14 cellular contexts compared by ENCODE assay signal in genomic region chr16:21631952-21632575, GRCh38. TPM values are rescaled to one million over a fixed set of nuclear protein-coding genes. Genes with fewer than 3 reads are reported as not detected.
DNase-seq lines count a peak whose midpoint lies in the region; ATAC-seq, FAIRE-seq and TF ChIP-seq lines count a peak whose summit lies in the region.
"Not testable (repeated sequence)": the region's sequence is repeated elsewhere in the genome, so short reads cannot be mapped to it uniquely, and the experiment has no call there.
"Had no signal": no experiment of that assay in that cellular context is flagged by ENCODE, and none has a peak within 500 bp of the region (broad histone marks: within the 10 kb centered on the region; RNA-seq: fewer than 3 reads in every experiment).

No MANE protein-coding gene starts in this region.

- not testable (repeated sequence) for H3K79me2 ChIP-seq in HepG2 (ENCODE audit: insufficient read depth, low read length)

- TF ChIP-seq CTCF in CD4-positive, alpha-beta T cell (IDR thresholded peaks at IDR 0.05); activated CD8-positive, alpha-beta T cell treated with anti-CD3 and anti-CD28 coated beads for 36 hours (IDR thresholded peaks at IDR 0.05); choroid plexus epithelial cell (conservative IDR thresholded peaks at IDR 0.05; ENCODE audit: low read depth, low read length); HepG2 (CRISPR knock-in tag; IDR thresholded peaks at IDR 0.05): not testable (repeated sequence)

- peaks cover 43% of the 10 kb centered on the region for H3K4me1 ChIP-seq in HepG2 (ENCODE audit: insufficient read depth, low read length)

- not testable (repeated sequence) for TF ChIP-seq POLR2A in HepG2 (IDR thresholded peaks at IDR 0.05; ENCODE audit: insufficient read depth in 1 of 2, low read depth in 2 of 2, low read length in 2 of 2)

- not testable (repeated sequence) for BruUV-seq in HepG2 (replicated peaks; lab: Mats Ljungman, UMichigan)

- intact Hi-C loops in CD4-positive, alpha-beta T cell (cut with DNase I, micrococcal nuclease); activated CD8-positive, alpha-beta T cell treated with anti-CD3 and anti-CD28 coated beads for 36 hours (cut with micrococcal nuclease); HepG2 (cut with micrococcal nuclease; ENCODE audit: unreplicated experiment): not testable (repeated sequence)

- not testable (repeated sequence) for H2AFZ ChIP-seq in HepG2 (ENCODE audit: low read length)

- not testable (repeated sequence) for H3K9ac ChIP-seq in HepG2 (ENCODE audit: insufficient read depth, low read depth, low read length)

- H3K27ac Mint-ChIP-seq in CD4-positive, alpha-beta T cell, result peak overlapping the region; percentile 13
- H3K27ac Mint-ChIP-seq in activated CD8-positive, alpha-beta T cell treated with anti-CD3 and anti-CD28 coated beads for 36 hours, result peak overlapping the region; percentile 71
- H3K27ac Mint-ChIP-seq in activated naive CD8-positive, alpha-beta T cell, result peak overlapping the region; percentile 72

- CTCF ChIA-PET in CD4-positive, alpha-beta T cell (lab: Charles Lee), result interaction anchor here (1.4 kb wide), 1 partner anchor 9 kb away, joined by 3 read pairs; no protein-coding TSS in a partner anchor
- CTCF ChIA-PET in activated CD8-positive, alpha-beta T cell treated with anti-CD3 and anti-CD28 coated beads for 36 hours (lab: Charles Lee), result interaction anchor here (1.4 kb wide), 1 partner anchor 48 kb away, joined by 3 read pairs; no protein-coding TSS in a partner anchor
- CTCF ChIA-PET in HepG2 (lab: Yijun Ruan, JAX; ENCODE audit: low intra/inter-chr PET ratio, low total read pairs), result not testable (repeated sequence)

- H3K4me2 ChIP-seq in HepG2 (ENCODE audit: low read depth, low read length), result not testable (repeated sequence)

- not testable (repeated sequence) for TF ChIP-seq EP300 in HepG2 (IDR thresholded peaks at IDR 0.05; ENCODE audit: low read depth in 2 of 2, low read length in 2 of 2); HepG2 (CRISPR knock-in tag; IDR thresholded peaks at IDR 0.05; ENCODE audit: borderline replicate concordance)

- not testable (repeated sequence) for H3K27me3 ChIP-seq in CD4-positive, alpha-beta T cell (ENCODE audit: control insufficient read depth, insufficient read depth, low read length); HepG2 (ENCODE audit: control insufficient read depth in 1 of 2, insufficient read depth in 2 of 2, low read length in 2 of 2)

- H3K4me3 ChIP-seq in choroid plexus epithelial cell (ENCODE audit: low read depth, low read length); HepG2 (replicated peaks in 1 of 3; ENCODE audit: insufficient read depth in 1 of 3, low read depth in 2 of 3, low read length in 3 of 3); skin epidermis: not testable (repeated sequence)

- TF ChIP-seq RAD21 in HepG2 (CRISPR knock-in tag; IDR thresholded peaks at IDR 0.05), result not testable (repeated sequence)

- H3K27ac ChIP-seq in CD4-positive, alpha-beta T cell (ENCODE audit: low read depth, low read length); HepG2 (ENCODE audit: extremely low read length, insufficient read depth, low read length): not testable (repeated sequence)
- H3K27ac ChIP-seq in skin epidermis, result peak overlapping the region in 14 of 21 experiments; percentile 4 to 81 (median 56)

- 68% methylated on average over 5 of the region's 5 CpGs for WGBS in HepG2 (ENCODE audit: low lambda C conversion rate)

- H3K4me1 Mint-ChIP-seq in CD4-positive, alpha-beta T cell (ENCODE audit: low read depth), result not testable (repeated sequence)
- H3K4me1 Mint-ChIP-seq in activated CD8-positive, alpha-beta T cell treated with anti-CD3 and anti-CD28 coated beads for 36 hours (ENCODE audit: low read depth), result peaks cover 36% of the 10 kb centered on the region
- peaks cover 14% of the 10 kb centered on the region for H3K4me1 Mint-ChIP-seq in activated naive CD8-positive, alpha-beta T cell (ENCODE audit: low read depth)

- peaks cover 7 to 14% of the 10 kb centered on the region in 2 experiments; a peak in 4 of 5 replicates for H3K36me3 ChIP-seq in HepG2 (replicated peaks in 1 of 2; ENCODE audit: control insufficient read depth in 1 of 2, insufficient read depth in 2 of 2, low read length in 2 of 2)

- FAIRE-seq in HepG2 (lab: Jason Lieb, UNC), result not testable (repeated sequence)

- ATAC-seq in CD4-positive, alpha-beta T cell (ENCODE audit: poor library complexity); activated CD8-positive, alpha-beta T cell treated with anti-CD3 and anti-CD28 coated beads for 36 hours; HepG2: not testable (repeated sequence)

- H3K4me3 Mint-ChIP-seq in CD4-positive, alpha-beta T cell; activated CD8-positive, alpha-beta T cell treated with anti-CD3 and anti-CD28 coated beads for 36 hours; activated naive CD8-positive, alpha-beta T cell: not testable (repeated sequence)

- H3K9me3 Mint-ChIP-seq in CD4-positive, alpha-beta T cell; activated CD8-positive, alpha-beta T cell treated with anti-CD3 and anti-CD28 coated beads for 36 hours; activated naive CD8-positive, alpha-beta T cell (ENCODE audit: low read depth): not testable (repeated sequence)

- not testable (repeated sequence) for H3K27me3 Mint-ChIP-seq in CD4-positive, alpha-beta T cell; activated CD8-positive, alpha-beta T cell treated with anti-CD3 and anti-CD28 coated beads for 36 hours; activated naive CD8-positive, alpha-beta T cell

- peaks cover 77% of the 10 kb centered on the region for H3K36me3 Mint-ChIP-seq in CD4-positive, alpha-beta T cell (ENCODE audit: low read depth)
- peaks cover 41% of the 10 kb centered on the region for H3K36me3 Mint-ChIP-seq in activated CD8-positive, alpha-beta T cell treated with anti-CD3 and anti-CD28 coated beads for 36 hours (ENCODE audit: low read depth)
- not testable (repeated sequence) for H3K36me3 Mint-ChIP-seq in activated naive CD8-positive, alpha-beta T cell

- in situ Hi-C loops in HepG2 (cut with HindIII; ENCODE audit: extremely low pct_ligation_motif_present, low pct_unique_long_range_greater_than_20kb), result not testable (repeated sequence)

- not testable (repeated sequence) for DNase-seq in CD4-positive, alpha-beta T cell; activated CD8-positive, alpha-beta T cell treated with anti-CD3 and anti-CD28 coated beads for 36 hours; HepG2 (ENCODE audit: low spot score)
- DNase-seq in NOMO-1 (lab: John Stamatoyannopoulos, UW; ENCODE audit: unreplicated experiment in 2 of 2) (peak; percentile 14 to 37), choroid plexus epithelial cell (ENCODE audit: low read depth) (peak; percentile 20)

- not testable (repeated sequence) for H4K20me1 ChIP-seq in HepG2 (ENCODE audit: insufficient read depth, low read length)

- POLR2A ChIA-PET in CD4-positive, alpha-beta T cell (lab: Charles Lee), result interaction anchor here (0.6 kb wide), 1 partner anchor 42 kb away, joined by 3 read pairs; no protein-coding TSS in a partner anchor
- POLR2A ChIA-PET in activated CD8-positive, alpha-beta T cell treated with anti-CD3 and anti-CD28 coated beads for 36 hours (lab: Charles Lee); HepG2 (lab: Yijun Ruan, JAX): not testable (repeated sequence)

- not testable (repeated sequence) for H3K9me3 ChIP-seq in CD4-positive, alpha-beta T cell (ENCODE audit: control insufficient read depth, low read length); HepG2 (ENCODE audit: low read length)

RNA-seq across cellular contexts. Expression of gene IGSF6, which starts 20.3 kb away (rescaled TPM):
- under 1 TPM; 0.31 to 0.77 TPM for total RNA-seq in CD4-positive, alpha-beta T cell
- total RNA-seq in activated CD8-positive, alpha-beta T cell treated with anti-CD3 and anti-CD28 coated beads for 36 hours, result under 1 TPM in 1 of 2 experiments, not detected in 1; 0.20 TPM
- not detected in 2 replicates for total RNA-seq in HepG2 (2016; rRNA removed; fragmentation: Illumina TruSeq; extraction: Trizol)
- not detected in 2 replicates for total RNA-seq in HepG2 (2016; cell fraction: cytosol; rRNA removed; fragmentation: Illumina TruSeq; extraction: Trizol; ENCODE audit: low read depth)
- total RNA-seq in HepG2 (2016; cell fraction: insoluble cytoplasmic fraction; rRNA removed; fragmentation: Illumina TruSeq; extraction: Trizol), result not detected in 2 replicates
- not detected in 2 replicates for total RNA-seq in HepG2 (2016; cell fraction: membrane; rRNA removed; fragmentation: Illumina TruSeq; extraction: Trizol)
- not detected in 2 replicates for total RNA-seq in HepG2 (2016; cell fraction: nucleus; rRNA removed; fragmentation: Illumina TruSeq; extraction: Trizol)
- not detected in 2 replicates for polyA plus RNA-seq in HepG2 (2011; rRNA removed)
- not detected in 2 replicates for polyA plus RNA-seq in HepG2 (2011; cell fraction: cytosol; rRNA removed)
- not detected in 2 replicates for polyA plus RNA-seq in HepG2 (2011; cell fraction: nucleus; rRNA removed)
- 0.19 and 0.24 TPM in 2 replicates for polyA plus RNA-seq in HepG2 (2012)
- polyA plus RNA-seq in HepG2 (2016; cell fraction: cytosol; fragmentation: Illumina TruSeq; extraction: Trizol; ENCODE audit: low read depth), result not detected in 2 replicates
- not detected in 2 replicates for polyA plus RNA-seq in HepG2 (2016; cell fraction: insoluble cytoplasmic fraction; fragmentation: Illumina TruSeq; extraction: Trizol; ENCODE audit: low read depth)
- not detected in 2 replicates for polyA plus RNA-seq in HepG2 (2016; cell fraction: membrane; fragmentation: Illumina TruSeq; extraction: Trizol; ENCODE audit: low read depth)
- not detected in 2 replicates for polyA plus RNA-seq in HepG2 (2016; cell fraction: nucleus; fragmentation: Illumina TruSeq; extraction: Trizol; ENCODE audit: insufficient read depth, low read depth)
- polyA minus RNA-seq in HepG2 (2011; rRNA and poly(A)+ RNA removed; ENCODE audit: low replicate concordance), result not detected in 2 replicates
- polyA minus RNA-seq in HepG2 (2011; cell fraction: cytosol; rRNA and poly(A)+ RNA removed), result not detected in 2 replicates
- polyA minus RNA-seq in HepG2 (2011; cell fraction: nucleus; rRNA and poly(A)+ RNA removed), result not detected in 2 replicates
- total RNA-seq: Calu3, G401, H7, M059J, RPMI7951, SK-MEL-5 had no signal

RNA-seq across cellular contexts. Expression of gene OTOA, which starts 31.7 kb away (rescaled TPM):
- under 1 TPM in 1 of 2 experiments, not detected in 1; 0.19 TPM for total RNA-seq in CD4-positive, alpha-beta T cell
- total RNA-seq in activated CD8-positive, alpha-beta T cell treated with anti-CD3 and anti-CD28 coated beads for 36 hours, result under 1 TPM in 1 of 2 experiments, not detected in 1; 0.09 TPM
- 0.11 and 0.15 TPM in 2 replicates for total RNA-seq in HepG2 (2016; rRNA removed; fragmentation: Illumina TruSeq; extraction: Trizol)
- 0.09 and 0.10 TPM in 2 replicates for total RNA-seq in HepG2 (2016; cell fraction: cytosol; rRNA removed; fragmentation: Illumina TruSeq; extraction: Trizol; ENCODE audit: low read depth)
- 0.06 and 0.11 TPM in 2 replicates for total RNA-seq in HepG2 (2016; cell fraction: insoluble cytoplasmic fraction; rRNA removed; fragmentation: Illumina TruSeq; extraction: Trizol)
- 0.10 TPM in 1 of 2 replicates, not detected in the other for total RNA-seq in HepG2 (2016; cell fraction: membrane; rRNA removed; fragmentation: Illumina TruSeq; extraction: Trizol)
- total RNA-seq in HepG2 (2016; cell fraction: nucleus; rRNA removed; fragmentation: Illumina TruSeq; extraction: Trizol), result 0.40 and 0.50 TPM in 2 replicates
- 0.01 and 0.05 TPM in 2 replicates for polyA plus RNA-seq in HepG2 (2011; rRNA removed)
- 0.04 and 0.09 TPM in 2 replicates for polyA plus RNA-seq in HepG2 (2011; cell fraction: cytosol; rRNA removed)
- polyA plus RNA-seq in HepG2 (2011; cell fraction: nucleus; rRNA removed), result 0.06 and 0.10 TPM in 2 replicates
- polyA plus RNA-seq in HepG2 (2012), result 0.04 TPM in 1 of 2 replicates, not detected in the other
- 0.05 TPM in 1 of 2 replicates, not detected in the other for polyA plus RNA-seq in HepG2 (2016; cell fraction: cytosol; fragmentation: Illumina TruSeq; extraction: Trizol; ENCODE audit: low read depth)
- 0.08 TPM in 1 of 2 replicates, not detected in the other for polyA plus RNA-seq in HepG2 (2016; cell fraction: insoluble cytoplasmic fraction; fragmentation: Illumina TruSeq; extraction: Trizol; ENCODE audit: low read depth)
- polyA plus RNA-seq in HepG2 (2016; cell fraction: membrane; fragmentation: Illumina TruSeq; extraction: Trizol; ENCODE audit: low read depth), result 0.06 TPM in 1 of 2 replicates, not detected in the other
- polyA plus RNA-seq in HepG2 (2016; cell fraction: nucleus; fragmentation: Illumina TruSeq; extraction: Trizol; ENCODE audit: insufficient read depth, low read depth), result 0.20 and 0.56 TPM in 2 replicates
- 0.05 TPM in 1 of 2 replicates, not detected in the other for polyA minus RNA-seq in HepG2 (2011; rRNA and poly(A)+ RNA removed; ENCODE audit: low replicate concordance)
- not detected in 2 replicates for polyA minus RNA-seq in HepG2 (2011; cell fraction: cytosol; rRNA and poly(A)+ RNA removed)
- polyA minus RNA-seq in HepG2 (2011; cell fraction: nucleus; rRNA and poly(A)+ RNA removed), result 0.25 and 0.26 TPM in 2 replicates
- total RNA-seq: H7, M059J, Right ventricle myocardium superior, RPMI7951, SK-MEL-5 had no signal

RNA-seq across cellular contexts. Expression of gene METTL9, which starts 32.7 kb away (rescaled TPM):
- total RNA-seq in CD4-positive, alpha-beta T cell, result 10 to 100 TPM; 78.4 to 86.7 TPM
- 100 to 1,000 TPM; 116 to 122 TPM for total RNA-seq in activated CD8-positive, alpha-beta T cell treated with anti-CD3 and anti-CD28 coated beads for 36 hours
- total RNA-seq in HepG2 (2016; rRNA removed; fragmentation: Illumina TruSeq; extraction: Trizol), result 175 and 204 TPM in 2 replicates
- 260 and 296 TPM in 2 replicates for total RNA-seq in HepG2 (2016; cell fraction: cytosol; rRNA removed; fragmentation: Illumina TruSeq; extraction: Trizol; ENCODE audit: low read depth)
- total RNA-seq in HepG2 (2016; cell fraction: insoluble cytoplasmic fraction; rRNA removed; fragmentation: Illumina TruSeq; extraction: Trizol), result 189 and 192 TPM in 2 replicates
- 531 and 570 TPM in 2 replicates for total RNA-seq in HepG2 (2016; cell fraction: membrane; rRNA removed; fragmentation: Illumina TruSeq; extraction: Trizol)
- total RNA-seq in HepG2 (2016; cell fraction: nucleus; rRNA removed; fragmentation: Illumina TruSeq; extraction: Trizol), result 102 and 120 TPM in 2 replicates
- polyA plus RNA-seq in HepG2 (2011; rRNA removed), result 96.9 and 123 TPM in 2 replicates
- 57.9 and 89.7 TPM in 2 replicates for polyA plus RNA-seq in HepG2 (2011; cell fraction: cytosol; rRNA removed)
- 22.0 and 27.5 TPM in 2 replicates for polyA plus RNA-seq in HepG2 (2011; cell fraction: nucleus; rRNA removed)
- polyA plus RNA-seq in HepG2 (2012), result 128 and 134 TPM in 2 replicates
- 385 and 459 TPM in 2 replicates for polyA plus RNA-seq in HepG2 (2016; cell fraction: cytosol; fragmentation: Illumina TruSeq; extraction: Trizol; ENCODE audit: low read depth)
- polyA plus RNA-seq in HepG2 (2016; cell fraction: insoluble cytoplasmic fraction; fragmentation: Illumina TruSeq; extraction: Trizol; ENCODE audit: low read depth), result 218 and 221 TPM in 2 replicates
- polyA plus RNA-seq in HepG2 (2016; cell fraction: membrane; fragmentation: Illumina TruSeq; extraction: Trizol; ENCODE audit: low read depth), result 534 and 554 TPM in 2 replicates
- polyA plus RNA-seq in HepG2 (2016; cell fraction: nucleus; fragmentation: Illumina TruSeq; extraction: Trizol; ENCODE audit: insufficient read depth, low read depth), result 143 and 144 TPM in 2 replicates
- polyA minus RNA-seq in HepG2 (2011; rRNA and poly(A)+ RNA removed; ENCODE audit: low replicate concordance), result 23.0 and 41.2 TPM in 2 replicates
- polyA minus RNA-seq in HepG2 (2011; cell fraction: cytosol; rRNA and poly(A)+ RNA removed), result 66.7 and 68.9 TPM in 2 replicates
- polyA minus RNA-seq in HepG2 (2011; cell fraction: nucleus; rRNA and poly(A)+ RNA removed), result 50.9 and 56.4 TPM in 2 replicates

Comparison
In these comparisons a context has a peak if more than half of its experiments do, and no peak if none do; other contexts are left out.
1. H3K27ac Mint-ChIP-seq: peak in every context shown above with its lines; median percentile 72 in activated naive CD8-positive, alpha-beta T cell; 71 in activated CD8-positive, alpha-beta T cell treated with anti-CD3 and anti-CD28 coated beads for 36 hours; 13 in CD4-positive, alpha-beta T cell.